In the genomic region with DNA sequence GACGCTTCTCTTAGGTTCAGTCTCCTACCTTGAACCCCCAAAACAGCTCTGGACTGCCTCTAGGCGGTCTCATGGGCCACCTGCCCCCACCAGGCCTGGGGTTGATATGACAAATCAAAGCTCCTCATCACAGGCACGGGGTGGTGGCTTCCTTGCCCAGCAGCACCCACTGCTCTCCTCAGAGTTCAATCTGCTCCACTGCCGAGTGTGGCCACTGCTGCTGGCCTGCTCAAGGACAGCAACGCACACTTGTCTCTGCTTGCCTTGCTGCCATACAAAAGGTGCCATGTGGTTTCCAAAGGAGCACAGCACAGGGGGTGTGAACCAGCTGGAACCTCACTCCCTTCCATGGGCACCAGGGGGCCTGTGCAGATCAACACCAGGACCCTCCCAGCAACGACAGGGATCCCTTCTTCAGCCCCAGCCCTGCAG, we compare ENCODE assay signal across 10 cellular contexts. TPM values are rescaled to one million over a fixed set of nuclear protein-coding genes. Genes with fewer than 3 reads are reported as not detected.
A peak's percentile ranks its signal among the peaks of the same experiment; 100 is the strongest.
DNase-seq lines count a peak whose midpoint lies in the region; ATAC-seq and TF ChIP-seq lines count a peak whose summit lies in the region.
"Had no signal": no experiment of that assay in that cellular context is flagged by ENCODE, and none has a peak within 500 bp of the region (broad histone marks: within the 10 kb centered on the region; RNA-seq: fewer than 3 reads in every experiment).

No MANE protein-coding gene starts in this region.

- peaks cover 7% of the 10 kb centered on the region for H3K27me3 Mint-ChIP-seq in nephron (ENCODE audit: low read depth)

- H3K36me3 ChIP-seq in HEK293 (ENCODE audit: control insufficient read depth in 2 of 2, insufficient read depth in 1 of 2, low read length in 2 of 2) = no peaks in the 10 kb centered on the region

- CTCF ChIA-PET in AG04450 (lab: Charles Lee) = interaction anchor here (0.9 to 6.6 kb wide), 6 partner anchors 9 to 53 kb away, joined by 3 to 39 read pairs (median 6); no protein-coding TSS in a partner anchor
- CTCF ChIA-PET in HEK293 (lab: Yijun Ruan, JAX) = interaction anchor here (0.6 to 1.9 kb wide), 4 partner anchors 9 to 51 kb away, joined by 3 to 10 read pairs (median 6); no protein-coding TSS in a partner anchor

- peaks cover 9% of the 10 kb centered on the region for H3K4me1 ChIP-seq in HEK293 (ENCODE audit: control insufficient read depth, insufficient read depth, low read length)

- peaks cover 73% of the 10 kb centered on the region for H3K4me1 Mint-ChIP-seq in nephron

- H3K27ac Mint-ChIP-seq in nephron = peak overlapping the region; percentile 32 to 59 (median 54)
- H3K27ac Mint-ChIP-seq: T-helper 1 cell treated with Interleukin-12 subunit alpha and Interleukin-12 subunit beta and Interleukin-4 antibody, amounts not matched to agents 30 μg/mL and 1 μg/mL, for 36 hours had no signal

- no peak overlapping the region for H3K4me3 Mint-ChIP-seq in nephron
- H3K4me3 Mint-ChIP-seq: T-helper 1 cell treated with Interleukin-12 subunit alpha and Interleukin-12 subunit beta and Interleukin-4 antibody, amounts not matched to agents 30 μg/mL and 1 μg/mL, for 36 hours had no signal

- DNase-seq in AG04450 (ENCODE audit: low read depth, low spot score) = no peak
- no peak for DNase-seq in cardiac fibroblast (ENCODE audit: low read depth in 2 of 2)
- no peak for DNase-seq in effector CD8-positive, alpha-beta T cell (lab: John Stamatoyannopoulos, UW)
- DNase-seq in T1000 (lab: John Stamatoyannopoulos, UW) = no peak
- DNase-seq: NCI-H187 treated with DMSO at 0.1 percent for 48 hours had no signal

- H3K9me3 Mint-ChIP-seq in nephron = no peaks in the 10 kb centered on the region
- H3K9me3 Mint-ChIP-seq: T-helper 1 cell treated with Interleukin-12 subunit alpha and Interleukin-12 subunit beta and Interleukin-4 antibody, amounts not matched to agents 30 μg/mL and 1 μg/mL, for 36 hours had no signal

- H3K27me3 ChIP-seq in AG04450 (ENCODE audit: control insufficient read depth, insufficient read depth, low read length) = peaks cover 18% of the 10 kb centered on the region

- ATAC-seq in HG03108 (IDR thresholded peaks at IDR 0.05; ENCODE audit: unreplicated experiment) (no peak), HG03439 (IDR thresholded peaks at IDR 0.05; ENCODE audit: unreplicated experiment) (no peak)

- H3K4me3 ChIP-seq in AG04450 (ENCODE audit: low read depth, low read length) (no peak overlapping the region), HEK293 (ENCODE audit: low read depth, low read length) (no peak overlapping the region), cardiac fibroblast (replicated peaks in 1 of 2; ENCODE audit: low read depth in 2 of 2, low read length in 2 of 2) (no peak overlapping the region)

- no peaks in the 10 kb centered on the region for H3K36me3 Mint-ChIP-seq in nephron (ENCODE audit: low read depth)

- H3K27ac ChIP-seq in AG04450 (ENCODE audit: low read depth, low read length) (no peak overlapping the region), HEK293 (ENCODE audit: extremely low read depth, low read depth, low read length) (no peak overlapping the region)

- TF ChIP-seq CTCF in AG04450 (IDR thresholded peaks at IDR 0.05; ENCODE audit: low read depth, low read length) = peak; percentile 32; the same call in 1 of the 2 replicates
- no peak for TF ChIP-seq CTCF in HEK293 (tag by site-specific recombination; IDR thresholded peaks at IDR 0.05)
- TF ChIP-seq CTCF in cardiac fibroblast (IDR thresholded peaks at IDR 0.05; ENCODE audit: low read depth, low read length) = peak; percentile 25
- TF ChIP-seq CTCF in nephron (IDR thresholded peaks at IDR 0.05; ENCODE audit: unreplicated experiment in 3 of 3) = no peak

- H3K9me3 ChIP-seq in AG04450 (ENCODE audit: control insufficient read depth, insufficient read depth, low read length) (no peaks in the 10 kb centered on the region), HEK293 (ENCODE audit: control insufficient read depth, insufficient read depth, low read depth, low read length) (no peaks in the 10 kb centered on the region)

- POLR2A ChIA-PET in AG04450 (lab: Yijun Ruan, JAX) (interaction anchor here (3.3 kb wide), 1 partner anchor 18 kb away, joined by 23 read pairs; a partner anchor contains a TSS), HEK293 (lab: Yijun Ruan, JAX) (no interaction called here)

TF ChIP-seq in HEK293, 187 proteins besides CTCF, POLR2A, EP300 and RAD21:
- peak; percentile 19 for TF ChIP-seq ZIC2 (tag by site-specific recombination; IDR thresholded peaks at IDR 0.05)
- TF ChIP-seq, protein P1, sequence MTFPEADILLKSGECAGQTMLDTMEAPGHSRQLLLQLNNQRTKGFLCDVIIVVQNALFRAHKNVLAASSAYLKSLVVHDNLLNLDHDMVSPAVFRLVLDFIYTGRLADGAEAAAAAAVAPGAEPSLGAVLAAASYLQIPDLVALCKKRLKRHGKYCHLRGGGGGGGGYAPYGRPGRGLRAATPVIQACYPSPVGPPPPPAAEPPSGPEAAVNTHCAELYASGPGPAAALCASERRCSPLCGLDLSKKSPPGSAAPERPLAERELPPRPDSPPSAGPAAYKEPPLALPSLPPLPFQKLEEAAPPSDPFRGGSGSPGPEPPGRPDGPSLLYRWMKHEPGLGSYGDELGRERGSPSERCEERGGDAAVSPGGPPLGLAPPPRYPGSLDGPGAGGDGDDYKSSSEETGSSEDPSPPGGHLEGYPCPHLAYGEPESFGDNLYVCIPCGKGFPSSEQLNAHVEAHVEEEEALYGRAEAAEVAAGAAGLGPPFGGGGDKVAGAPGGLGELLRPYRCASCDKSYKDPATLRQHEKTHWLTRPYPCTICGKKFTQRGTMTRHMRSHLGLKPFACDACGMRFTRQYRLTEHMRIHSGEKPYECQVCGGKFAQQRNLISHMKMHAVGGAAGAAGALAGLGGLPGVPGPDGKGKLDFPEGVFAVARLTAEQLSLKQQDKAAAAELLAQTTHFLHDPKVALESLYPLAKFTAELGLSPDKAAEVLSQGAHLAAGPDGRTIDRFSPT (tag by site-specific recombination; IDR thresholded peaks at IDR 0.05) = no peak
TF ChIP-seq in HEK293: peak in this region for 1.

RNA-seq across cellular contexts. Expression of a gene that starts 10.2 kb away (rescaled TPM):
- polyA plus RNA-seq in AG04450 (2011; rRNA removed) = not detected in 2 replicates
- 0.09 TPM in 1 of 2 replicates, not detected in the other for polyA minus RNA-seq in AG04450 (2011; rRNA and poly(A)+ RNA removed)

RNA-seq across cellular contexts. Expression of a gene that starts 18.9 kb away (rescaled TPM):
- polyA plus RNA-seq in AG04450 (2011; rRNA removed) = 11.4 and 13.8 TPM in 2 replicates
- 13.9 and 21.2 TPM in 2 replicates for polyA minus RNA-seq in AG04450 (2011; rRNA and poly(A)+ RNA removed)

RNA-seq across cellular contexts. Expression of a gene that starts 28.3 kb away (rescaled TPM):
- 0.46 and 0.55 TPM in 2 replicates for polyA plus RNA-seq in AG04450 (2011; rRNA removed)
- polyA minus RNA-seq in AG04450 (2011; rRNA and poly(A)+ RNA removed) = 1.4 TPM in 2 replicates

RNA-seq across cellular contexts. Expression of a gene that starts 41.5 kb away (rescaled TPM):
- polyA plus RNA-seq in AG04450 (2011; rRNA removed) = 0.50 and 0.61 TPM in 2 replicates
- polyA minus RNA-seq in AG04450 (2011; rRNA and poly(A)+ RNA removed) = 0.48 TPM in 1 of 2 replicates, not detected in the other

RNA-seq across cellular contexts. Expression of a gene that starts 46.9 kb away (rescaled TPM):
- polyA plus RNA-seq in AG04450 (2011; rRNA removed) = 15.8 and 18.0 TPM in 2 replicates
- 16.8 and 17.3 TPM in 2 replicates for polyA minus RNA-seq in AG04450 (2011; rRNA and poly(A)+ RNA removed)

Comparison
In these comparisons a context has a peak if more than half of its experiments do, and no peak if none do; other contexts are left out.
1. CTCF ChIP-seq: peak in AG04450 (single experiment) and cardiac fibroblast (single experiment); none in HEK293 (single experiment) and nephron (0 of 3).